ENCODE assay signal across 21 cellular contexts in genomic region chr13:37599509-37599908, GRCh38. TPM values are rescaled to one million over a fixed set of nuclear protein-coding genes. Genes with fewer than 3 reads are reported as not detected.
DNase-seq lines count a peak whose midpoint lies in the region; ATAC-seq and TF ChIP-seq lines count a peak whose summit lies in the region.
"Had no signal": no experiment of that assay in that cellular context is flagged by ENCODE, and none has a peak within 500 bp of the region (broad histone marks: within the 10 kb centered on the region; RNA-seq: fewer than 3 reads in every experiment).

No MANE protein-coding gene starts in this region.

- CTCF ChIA-PET in mammary epithelial cell (lab: Charles Lee; ENCODE audit: low non-redundant PET) (no interaction called here), T-cell (lab: Charles Lee) (no interaction called here)
- CTCF ChIA-PET in CD8-positive, alpha-beta memory T cell (lab: Charles Lee), result no interaction called here

- DNase-seq in HFFc6 (no peak), mammary epithelial cell (no peak), fibroblast of pulmonary artery (ENCODE audit: low read depth) (peak; percentile 58), osteoblast (ENCODE audit: insufficient read length, low spot score, missing footprints) (no peak), T-cell (no peak), testis (no peak)
- no peak for DNase-seq in CD8-positive, alpha-beta memory T cell
- DNase-seq: ACHN, C1 segment of cervical spinal cord, DMS79, H9, KG1, NCI-H1417, NCI-H187 treated with DMSO at 0.1 percent for 48 hours, NCI-H2227 treated with DMSO at 0.1 percent for 48 hours, NCI-H510A treated with DMSO at 0.1 percent for 48 hours, NCI-H82, PC-3, SIG-M5 had no signal

- H3K27me3 ChIP-seq in mammary epithelial cell (ENCODE audit: insufficient read depth, low read length) (no peaks in the 10 kb centered on the region), osteoblast (ENCODE audit: insufficient read depth, low read length) (no peaks in the 10 kb centered on the region), testis (no peaks in the 10 kb centered on the region)
- H3K27me3 ChIP-seq in CD8-positive, alpha-beta memory T cell (ENCODE audit: insufficient read depth, low read length, poor library complexity, severe bottlenecking), result no peaks in the 10 kb centered on the region

- 73% methylated on average over 2 of the region's 2 CpGs for WGBS in mammary epithelial cell (ENCODE audit: low coverage, missing lambda C conversion rate)
- 41 to 42% methylated on average over 2 of the region's 2 CpGs for WGBS in testis, 2 donors

- BruUV-seq in mammary epithelial cell (replicated peaks; lab: Mats Ljungman, UMichigan), result no TSS peak

- H3K9ac ChIP-seq in mammary epithelial cell (ENCODE audit: insufficient read depth, low read length), result no peak overlapping the region

- H3K4me3 ChIP-seq in mammary epithelial cell (replicated peaks in 1 of 3; ENCODE audit: insufficient read depth in 1 of 3, low read depth in 2 of 3, low read length in 3 of 3) (no peak overlapping the region), fibroblast of pulmonary artery (replicated peaks; ENCODE audit: low read depth, low read length) (peak overlapping the region; percentile 65), osteoblast (ENCODE audit: insufficient read depth, low read length) (peak overlapping the region; percentile 72), testis (no peak overlapping the region)
- H3K4me3 ChIP-seq in CD8-positive, alpha-beta memory T cell (ENCODE audit: low read length), result no peak overlapping the region

- H3K27ac ChIP-seq in mammary epithelial cell (ENCODE audit: insufficient read depth, low read depth, low read length), result no peak overlapping the region
- H3K27ac ChIP-seq in osteoblast (ENCODE audit: low read depth, low read length), result peak overlapping the region; percentile 76
- no peak overlapping the region for H3K27ac ChIP-seq in testis
- no peak overlapping the region for H3K27ac ChIP-seq in CD8-positive, alpha-beta memory T cell (ENCODE audit: low read depth, low read length)
- H3K27ac ChIP-seq: RWPE1 had no signal

- POLR2A ChIA-PET in T-cell (lab: Charles Lee), result no interaction called here
- POLR2A ChIA-PET in CD8-positive, alpha-beta memory T cell (lab: Charles Lee), result no interaction called here

- dilution Hi-C loops in mammary epithelial cell (cut with HindIII; ENCODE audit: low sequenced_read_pairs), result no loop called here

- H3K4me3 Mint-ChIP-seq in HFFc6 (peak overlapping the region; percentile 85; the same call in 1 of the 2 replicates), T-cell (no peak overlapping the region)
- no peak overlapping the region for H3K4me3 Mint-ChIP-seq in CD8-positive, alpha-beta memory T cell
- H3K4me3 Mint-ChIP-seq: H9 had no signal

- H3K27ac Mint-ChIP-seq in HFFc6 (no peak overlapping the region), T-cell (no peak overlapping the region)
- no peak overlapping the region for H3K27ac Mint-ChIP-seq in CD8-positive, alpha-beta memory T cell
- H3K27ac Mint-ChIP-seq: H9 had no signal

- no peaks in the 10 kb centered on the region for H3K79me2 ChIP-seq in mammary epithelial cell (ENCODE audit: insufficient read depth, low read length)
- H3K79me2 ChIP-seq in osteoblast (ENCODE audit: insufficient read depth, low read length), result peaks cover 41% of the 10 kb centered on the region

- H3K27me3 Mint-ChIP-seq in HFFc6 (ENCODE audit: insufficient read depth) (no peaks in the 10 kb centered on the region), T-cell (no peaks in the 10 kb centered on the region)
- no peaks in the 10 kb centered on the region for H3K27me3 Mint-ChIP-seq in CD8-positive, alpha-beta memory T cell

- no peak for TF ChIP-seq CTCF in HFFc6 (IDR thresholded peaks at IDR 0.05)
- no peak for TF ChIP-seq CTCF in mammary epithelial cell (conservative IDR thresholded peaks at IDR 0.05 in 1 of 2, IDR thresholded peaks at IDR 0.05 in 1 of 2; ENCODE audit: extremely low read depth in 1 of 2, insufficient read depth in 1 of 2, low read depth in 1 of 2, low read length in 2 of 2)
- no peak for TF ChIP-seq CTCF in fibroblast of pulmonary artery (IDR thresholded peaks at IDR 0.05; ENCODE audit: low read length, missing control alignments)
- TF ChIP-seq CTCF in osteoblast (IDR thresholded peaks at IDR 0.05; ENCODE audit: extremely low read depth, low read depth, low read length), result no peak
- no peak for TF ChIP-seq CTCF in testis (IDR thresholded peaks at IDR 0.05)

- no peak overlapping the region for H2AFZ ChIP-seq in mammary epithelial cell (ENCODE audit: low read depth, low read length)
- peak overlapping the region; percentile 7 for H2AFZ ChIP-seq in osteoblast (ENCODE audit: low read length)

- no peaks in the 10 kb centered on the region for H3K36me3 ChIP-seq in mammary epithelial cell (ENCODE audit: insufficient read depth, low read length)
- peaks cover 24% of the 10 kb centered on the region for H3K36me3 ChIP-seq in osteoblast (ENCODE audit: insufficient read depth, low read length)
- no peaks in the 10 kb centered on the region for H3K36me3 ChIP-seq in testis (ENCODE audit: low read depth, missing control alignments)
- no peaks in the 10 kb centered on the region for H3K36me3 ChIP-seq in CD8-positive, alpha-beta memory T cell (ENCODE audit: insufficient read depth, low read length)

- H3K36me3 Mint-ChIP-seq in HFFc6 (ENCODE audit: low read depth) (peaks cover 8% of the 10 kb centered on the region; the same call in 1 of the 2 replicates), T-cell (no peaks in the 10 kb centered on the region)
- no peaks in the 10 kb centered on the region for H3K36me3 Mint-ChIP-seq in CD8-positive, alpha-beta memory T cell

- peaks cover 62% of the 10 kb centered on the region for H3K4me1 Mint-ChIP-seq in HFFc6 (ENCODE audit: low read depth)
- H3K4me1 Mint-ChIP-seq in T-cell, result no peaks in the 10 kb centered on the region
- H3K4me1 Mint-ChIP-seq in CD8-positive, alpha-beta memory T cell, result no peaks in the 10 kb centered on the region

- H3K4me1 ChIP-seq in mammary epithelial cell (ENCODE audit: insufficient read depth, low read length) (peaks cover 8% of the 10 kb centered on the region), osteoblast (ENCODE audit: insufficient read depth, low read length) (peaks cover 33% of the 10 kb centered on the region), testis (no peaks in the 10 kb centered on the region)
- H3K4me1 ChIP-seq in CD8-positive, alpha-beta memory T cell (ENCODE audit: insufficient read depth, low read length), result no peaks in the 10 kb centered on the region

- intact Hi-C loops in mammary epithelial cell (cut with micrococcal nuclease) (loop anchor here (5.0 kb wide), 1 partner anchor 152 kb away; no protein-coding TSS in a partner anchor), testis (cut with DNase I; ENCODE audit: low total_unique reads) (no loop called here)

- no peak for TF ChIP-seq POLR2A in testis (IDR thresholded peaks at IDR 0.05)

- in situ Hi-C loops in mammary epithelial cell (cut with MboI; ENCODE audit: low sequenced_read_pairs in 2 of 2), result no loop called here

- H3K9me3 ChIP-seq in mammary epithelial cell (replicated peaks; ENCODE audit: insufficient read depth, low read length) (no peaks in the 10 kb centered on the region), osteoblast (ENCODE audit: low read depth, low read length) (no peaks in the 10 kb centered on the region), testis (no peaks in the 10 kb centered on the region)
- no peaks in the 10 kb centered on the region for H3K9me3 ChIP-seq in CD8-positive, alpha-beta memory T cell (ENCODE audit: low read length)

- peak overlapping the region; percentile 47 for H3K4me2 ChIP-seq in mammary epithelial cell (ENCODE audit: insufficient read depth, low read depth, low read length)
- H3K4me2 ChIP-seq in osteoblast (ENCODE audit: insufficient read depth, low read length), result peak overlapping the region; percentile 75

- H4K20me1 ChIP-seq in mammary epithelial cell (ENCODE audit: insufficient read depth, low read length) (no peaks in the 10 kb centered on the region), osteoblast (ENCODE audit: insufficient read depth, low read length) (peaks cover 2% of the 10 kb centered on the region)

- H3K9me3 Mint-ChIP-seq in HFFc6 (no peaks in the 10 kb centered on the region), T-cell (peaks cover 0 to 14% (median 0%) of the 10 kb centered on the region in 3 donors)
- H3K9me3 Mint-ChIP-seq in CD8-positive, alpha-beta memory T cell, result peaks cover 0 to 13% (median 2%) of the 10 kb centered on the region in 5 donors
- H3K9me3 Mint-ChIP-seq: H9 had no signal

- ATAC-seq in HG02981 (IDR thresholded peaks at IDR 0.05; ENCODE audit: unreplicated experiment), result no peak
- no peak for ATAC-seq in T-cell (replicated peaks in 1 of 4)
- ATAC-seq: PC-3 had no signal

RNA-seq across cellular contexts. Expression of gene POSTN, which starts 0.9 kb away (rescaled TPM):
- total RNA-seq in HFFc6 (2021; fragmentation: NEBNext Ultra II Directional; extraction: Animal tissue kit (Norgen Biotek cat#: 25700)), result 100 to 1,000 TPM in 2 of 6 experiments, 10 to 100 TPM in 4; 20.5 to 220 (median 23.5) TPM
- total RNA-seq in mammary epithelial cell (100 to 1,000 TPM in 1 of 2 donors, 10 to 100 TPM in 1; 20.0 to 306 TPM), osteoblast (1,081 and 1,287 TPM in 2 replicates), T-cell (under 1 TPM in 2 of 5 donors, not detected in 3; 0.07 to 0.64 TPM), testis (10 to 100 TPM; 17.5 to 23.0 TPM)
- polyA plus RNA-seq in mammary epithelial cell (0.26 TPM), testis (ENCODE audit: insufficient read depth, low read depth, low replicate concordance) (10.0 TPM)
- polyA minus RNA-seq in mammary epithelial cell, result 2.3 TPM
- total RNA-seq in CD8-positive, alpha-beta memory T cell, result not detected
- not detected for polyA plus RNA-seq in CD8-positive, alpha-beta memory T cell
- total RNA-seq: PC-3 had no signal

Comparison
In these comparisons a context has a peak if more than half of its experiments do, and no peak if none do; other contexts are left out.
1. H3K4me3 ChIP-seq: peak in fibroblast of pulmonary artery (single experiment) and osteoblast (single experiment); none in mammary epithelial cell (0 of 3), testis (0 of 2) and CD8-positive, alpha-beta memory T cell (single experiment).
2. RNA of gene POSTN, which starts 0.9 kb away (total RNA-seq): 1,081 to 1,287 TPM in osteoblast, 20.0 to 306 TPM in mammary epithelial cell, 20.5 to 220 TPM in HFFc6 and 17.5 to 23.0 TPM in testis; 0.07 to 0.64 TPM in T-cell and not detected in CD8-positive, alpha-beta memory T cell; every median in the first group is over 10 times any median in the second.